In genomic region chr10:64170791-64171190, GRCh38 we compare ENCODE assay signal across 25 cellular contexts.
"Had no signal": no experiment of that assay in that cellular context is flagged by ENCODE, and none has a peak within 500 bp of the region (broad histone marks: within the 10 kb centered on the region; RNA-seq: fewer than 3 reads in every experiment).

No MANE protein-coding gene starts in this region.

- H3K4me3 ChIP-seq: colonic mucosa, esophagus squamous epithelium, gastroesophageal sphincter had no signal

- H3K36me3 Mint-ChIP-seq: activated naive CD8-positive, alpha-beta T cell had no signal

- H3K4me3 Mint-ChIP-seq: activated CD4-positive, alpha-beta memory T cell treated with anti-CD3 and anti-CD28 coated beads, Interleukin-2, amount 10 ng/mL, durations not matched to agents 7 days and 5 days; activated CD4-positive, alpha-beta T cell treated with anti-CD3 and anti-CD28 coated beads, Interleukin-2, amount 10 ng/mL, durations not matched to agents 7 days and 5 days; activated naive CD8-positive, alpha-beta T cell; activated T-cell treated with anti-CD3 and anti-CD28 coated beads, Interleukin-2, amount 50 U/mL, for 24 hours; activated T-helper 17 cell treated with anti-CD3 and anti-CD28 coated beads, Interleukin-2, amount 50 U/mL, for 72 hours had no signal

- H3K27me3 Mint-ChIP-seq: activated CD4-positive, alpha-beta memory T cell treated with anti-CD3 and anti-CD28 coated beads, Interleukin-2, amount 10 ng/mL, durations not matched to agents 7 days and 5 days; activated CD4-positive, alpha-beta T cell treated with anti-CD3 and anti-CD28 coated beads, Interleukin-2, amount 10 ng/mL, durations not matched to agents 7 days and 5 days; activated T-cell treated with anti-CD3 and anti-CD28 coated beads, Interleukin-2, amount 50 U/mL, for 24 hours; activated T-helper 17 cell treated with anti-CD3 and anti-CD28 coated beads, Interleukin-2, amount 50 U/mL, for 72 hours had no signal

- H3K4me1 ChIP-seq: colonic mucosa, esophagus squamous epithelium, gastroesophageal sphincter had no signal

- DNase-seq: activated CD4-positive, alpha-beta memory T cell treated with anti-CD3 and anti-CD28 coated beads, Interleukin-2, amount 10 ng/mL, durations not matched to agents 7 days and 5 days; activated CD4-positive, alpha-beta T cell treated with anti-CD3 and anti-CD28 coated beads for 1 hour; activated CD4-positive, alpha-beta T cell treated with anti-CD3 and anti-CD28 coated beads for 4 hours; activated CD4-positive, alpha-beta T cell treated with anti-CD3 and anti-CD28 coated beads, Interleukin-2, amount 10 ng/mL, durations not matched to agents 7 days and 5 days; activated CD4-positive, alpha-beta T cell treated with anti-CD3 and anti-CD28 coated beads, Interleukin-2, amount 50 U/mL, for 4 hours; activated CD8-positive, alpha-beta memory T cell treated with anti-CD3 and anti-CD28 coated beads, Interleukin-2, amount 50 U/mL, for 48 hours; activated effector memory CD4-positive, alpha-beta T cell treated with Interleukin-2 at 50 U/mL for 16 hours; activated gamma-delta T cell treated with Interleukin-2 at 50 U/mL for 16 hours; activated naive CD4-positive, alpha-beta T cell treated with anti-CD3 and anti-CD28 coated beads, Interleukin-2, amount 50 U/mL, for 16 hours; activated naive CD4-positive, alpha-beta T cell treated with Interleukin-2 at 50 U/mL for 16 hours; activated T-cell treated with anti-CD3 and anti-CD28 coated beads for 4 hours; activated T-cell treated with anti-CD3 and anti-CD28 coated beads, Interleukin-2, amount 50 U/mL, for 24 hours; amniotic stem cell; anterior cingulate cortex; brain microvascular endothelial cell; caudate nucleus; colonic mucosa; effector CD8-positive, alpha-beta T cell; esophagus squamous epithelium; foreskin melanocyte; T-helper 2 cell had no signal

- H3K27ac Mint-ChIP-seq: activated CD4-positive, alpha-beta memory T cell treated with anti-CD3 and anti-CD28 coated beads, Interleukin-2, amount 10 ng/mL, durations not matched to agents 7 days and 5 days; activated CD4-positive, alpha-beta T cell treated with anti-CD3 and anti-CD28 coated beads, Interleukin-2, amount 10 ng/mL, durations not matched to agents 7 days and 5 days; activated naive CD8-positive, alpha-beta T cell; activated T-cell treated with anti-CD3 and anti-CD28 coated beads, Interleukin-2, amount 50 U/mL, for 24 hours; activated T-helper 17 cell treated with anti-CD3 and anti-CD28 coated beads, Interleukin-2, amount 50 U/mL, for 72 hours had no signal

- ATAC-seq: activated T-helper 17 cell treated with anti-CD3 and anti-CD28 coated beads, Interleukin-2, amount 50 U/mL, for 72 hours; gastroesophageal sphincter had no signal

- H3K27ac ChIP-seq: brain microvascular endothelial cell, colonic mucosa, epithelial cell of prostate, esophagus squamous epithelium, gastroesophageal sphincter had no signal

- H3K4me1 Mint-ChIP-seq: activated CD4-positive, alpha-beta memory T cell treated with anti-CD3 and anti-CD28 coated beads, Interleukin-2, amount 10 ng/mL, durations not matched to agents 7 days and 5 days; activated CD4-positive, alpha-beta T cell treated with anti-CD3 and anti-CD28 coated beads, Interleukin-2, amount 10 ng/mL, durations not matched to agents 7 days and 5 days; activated T-helper 17 cell treated with anti-CD3 and anti-CD28 coated beads, Interleukin-2, amount 50 U/mL, for 72 hours had no signal

- H3K36me3 ChIP-seq: brain microvascular endothelial cell, colonic mucosa, esophagus squamous epithelium, gastroesophageal sphincter had no signal

- H3K27me3 ChIP-seq: brain microvascular endothelial cell, colonic mucosa, esophagus squamous epithelium, gastroesophageal sphincter had no signal
